ENCODE assay signal across 8 cellular contexts in the genomic region with DNA sequence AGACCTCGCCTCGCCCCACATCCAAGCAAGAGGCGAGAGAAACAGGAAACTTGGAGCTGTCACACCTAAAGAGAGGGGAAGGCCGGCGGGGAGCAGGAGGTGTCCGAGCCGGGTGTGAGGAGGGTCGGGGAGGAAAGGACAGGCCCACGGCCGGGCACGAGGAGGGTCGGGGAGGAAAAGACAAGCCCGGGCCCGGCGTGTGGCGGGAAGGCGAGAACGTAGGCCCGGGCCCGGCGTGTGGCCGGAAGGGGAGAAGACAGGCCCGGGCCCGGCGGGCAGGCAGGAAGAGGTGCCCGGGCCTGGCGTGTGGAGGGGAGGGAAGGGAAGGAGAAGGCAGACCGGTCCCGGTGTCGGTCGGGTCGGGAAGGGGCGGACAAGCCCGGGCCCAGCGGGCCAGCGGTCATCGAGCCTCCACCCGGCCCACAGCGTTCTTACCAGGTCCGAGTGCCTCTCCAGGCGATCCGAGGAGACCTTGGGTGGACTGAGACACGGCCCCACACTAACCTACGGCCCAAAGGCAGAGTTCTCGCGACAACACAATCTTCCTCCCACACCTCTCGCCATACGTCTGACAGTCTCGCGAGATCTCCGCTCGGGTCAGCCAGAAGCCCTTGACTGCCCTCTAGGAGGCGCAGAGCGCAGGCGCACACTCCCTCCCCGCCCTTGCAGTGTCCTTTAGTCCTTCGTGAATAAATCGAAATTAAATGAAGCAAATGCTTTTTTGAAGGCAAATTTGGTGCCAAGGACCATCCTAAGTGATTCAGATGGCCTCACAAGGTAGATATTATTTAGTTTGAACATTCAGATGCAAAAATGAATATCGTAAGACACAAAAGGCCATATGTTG. TPM values are rescaled to one million over a fixed set of nuclear protein-coding genes. Genes with fewer than 3 reads are reported as not detected.
DNase-seq lines count a peak whose midpoint lies in the region; ATAC-seq and TF ChIP-seq lines count a peak whose summit lies in the region.

A gene (minus strand): TSS at position 533 of the 847 bp plus-strand sequence. CDS start 13,943 bp downstream, outside the sequence.

- H3K27ac ChIP-seq in C4-2B (peak within 1 kb of the TSS; percentile 88), liver (ENCODE audit: low read depth in 1 of 2, low read length in 2 of 2) (peak within 1 kb of the TSS; percentile 90 to 91)

- peak within 1 kb of the TSS; percentile 81 to 85 (median 84) for H3K4me3 ChIP-seq in liver (ENCODE audit: low read depth in 1 of 3, low read length in 3 of 3)

- ATAC-seq in GM19351 (IDR thresholded peaks at IDR 0.05; ENCODE audit: unreplicated experiment) (peak; percentile 95), HG03521 (IDR thresholded peaks at IDR 0.05; ENCODE audit: unreplicated experiment) (peak; percentile 95)

- H3K27me3 ChIP-seq in liver (ENCODE audit: control insufficient read depth in 4 of 4, insufficient read depth in 4 of 4, low read length in 3 of 4) = no peaks in the 10 kb centered on the region

- TF ChIP-seq CTCF in C4-2B (conservative IDR thresholded peaks at IDR 0.05) (peak; percentile 84), liver (IDR thresholded peaks at IDR 0.05; ENCODE audit: low read depth, low read length, missing input control) (peak; percentile 75)

- peak; percentile 59 to 64 for TF ChIP-seq RAD21 in liver (IDR thresholded peaks at IDR 0.05)

- H3K9ac ChIP-seq in liver (ENCODE audit: low read depth in 1 of 2, low read length in 2 of 2) = peak within 1 kb of the TSS; percentile 63 to 98

- WGBS in liver = under 1% methylated on average over 59 of the region's 59 CpGs

- H3K36me3 ChIP-seq in liver (ENCODE audit: control insufficient read depth in 4 of 4, insufficient read depth in 3 of 4, low read depth in 1 of 4, low read length in 3 of 4) = no peaks in the 10 kb centered on the region

- H3K9me3 ChIP-seq in liver (ENCODE audit: control insufficient read depth in 4 of 4, low read length in 3 of 4) = no peaks in the 10 kb centered on the region

- H3K4me1 ChIP-seq in liver (ENCODE audit: control insufficient read depth in 4 of 4, insufficient read depth in 4 of 4, low read length in 3 of 4) = peaks cover 7 to 67% (median 48%) of the 10 kb centered on the region in 4 donors

- DNase-seq in NCI-H69 (lab: John Stamatoyannopoulos, UW) (peak; percentile 93), dermis blood vessel endothelial cell (peak; percentile 100)
- DNase-seq in activated CD4-positive, alpha-beta T cell treated with anti-CD3 and anti-CD28 coated beads, Interleukin-2, amount 50 U/mL, for 24 hours (ENCODE audit: low read depth in 1 of 2, low spot score in 1 of 2) = peak; percentile 84 to 96
- DNase-seq in stimulated activated CD4-positive, alpha-beta T cell treated with anti-CD3 and anti-CD28 coated beads, Interleukin-4, amount 100 ng/mL, for 24 hours = peak; percentile 97

TF ChIP-seq in liver, 16 proteins besides CTCF, POLR2A, EP300 and RAD21:
- TF ChIP-seq, protein P1, sequence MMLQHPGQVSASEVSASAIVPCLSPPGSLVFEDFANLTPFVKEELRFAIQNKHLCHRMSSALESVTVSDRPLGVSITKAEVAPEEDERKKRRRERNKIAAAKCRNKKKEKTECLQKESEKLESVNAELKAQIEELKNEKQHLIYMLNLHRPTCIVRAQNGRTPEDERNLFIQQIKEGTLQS (IDR thresholded peaks at IDR 0.05) = no peak
- TF ChIP-seq, protein P2, sequence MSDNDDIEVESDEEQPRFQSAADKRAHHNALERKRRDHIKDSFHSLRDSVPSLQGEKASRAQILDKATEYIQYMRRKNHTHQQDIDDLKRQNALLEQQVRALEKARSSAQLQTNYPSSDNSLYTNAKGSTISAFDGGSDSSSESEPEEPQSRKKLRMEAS (IDR thresholded peaks at IDR 0.05) = peak; percentile 7
- TF ChIP-seq EGR1 (IDR thresholded peaks at IDR 0.05; ENCODE audit: low read depth in 2 of 2) (peak in 1 of 2 donors; percentile 33), NR2F2 (IDR thresholded peaks at IDR 0.05) (peak; percentile 76), GABPA (IDR thresholded peaks at IDR 0.05 in 1 of 2, conservative IDR thresholded peaks at IDR 0.05 in 1 of 2) (peak in 1 of 2 donors; percentile 19), HNF4A (conservative IDR thresholded peaks at IDR 0.05) (peak; percentile 26 to 46), HNF4G (IDR thresholded peaks at IDR 0.05) (no peak), FOXA2 (IDR thresholded peaks at IDR 0.05) (no peak), RXRA (IDR thresholded peaks at IDR 0.05) (peak; percentile 75 to 79), YY1 (IDR thresholded peaks at IDR 0.05) (no peak), JUND (IDR thresholded peaks at IDR 0.05) (no peak), FOXA1 (IDR thresholded peaks at IDR 0.05) (no peak), TAF1 (conservative IDR thresholded peaks at IDR 0.05) (peak; percentile 57), SP1 (IDR thresholded peaks at IDR 0.05) (peak; percentile 63)
- TF ChIP-seq, protein P3, sequence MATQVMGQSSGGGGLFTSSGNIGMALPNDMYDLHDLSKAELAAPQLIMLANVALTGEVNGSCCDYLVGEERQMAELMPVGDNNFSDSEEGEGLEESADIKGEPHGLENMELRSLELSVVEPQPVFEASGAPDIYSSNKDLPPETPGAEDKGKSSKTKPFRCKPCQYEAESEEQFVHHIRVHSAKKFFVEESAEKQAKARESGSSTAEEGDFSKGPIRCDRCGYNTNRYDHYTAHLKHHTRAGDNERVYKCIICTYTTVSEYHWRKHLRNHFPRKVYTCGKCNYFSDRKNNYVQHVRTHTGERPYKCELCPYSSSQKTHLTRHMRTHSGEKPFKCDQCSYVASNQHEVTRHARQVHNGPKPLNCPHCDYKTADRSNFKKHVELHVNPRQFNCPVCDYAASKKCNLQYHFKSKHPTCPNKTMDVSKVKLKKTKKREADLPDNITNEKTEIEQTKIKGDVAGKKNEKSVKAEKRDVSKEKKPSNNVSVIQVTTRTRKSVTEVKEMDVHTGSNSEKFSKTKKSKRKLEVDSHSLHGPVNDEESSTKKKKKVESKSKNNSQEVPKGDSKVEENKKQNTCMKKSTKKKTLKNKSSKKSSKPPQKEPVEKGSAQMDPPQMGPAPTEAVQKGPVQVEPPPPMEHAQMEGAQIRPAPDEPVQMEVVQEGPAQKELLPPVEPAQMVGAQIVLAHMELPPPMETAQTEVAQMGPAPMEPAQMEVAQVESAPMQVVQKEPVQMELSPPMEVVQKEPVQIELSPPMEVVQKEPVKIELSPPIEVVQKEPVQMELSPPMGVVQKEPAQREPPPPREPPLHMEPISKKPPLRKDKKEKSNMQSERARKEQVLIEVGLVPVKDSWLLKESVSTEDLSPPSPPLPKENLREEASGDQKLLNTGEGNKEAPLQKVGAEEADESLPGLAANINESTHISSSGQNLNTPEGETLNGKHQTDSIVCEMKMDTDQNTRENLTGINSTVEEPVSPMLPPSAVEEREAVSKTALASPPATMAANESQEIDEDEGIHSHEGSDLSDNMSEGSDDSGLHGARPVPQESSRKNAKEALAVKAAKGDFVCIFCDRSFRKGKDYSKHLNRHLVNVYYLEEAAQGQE (IDR thresholded peaks at IDR 0.05) = peak; percentile 82
- TF ChIP-seq, protein P4, sequence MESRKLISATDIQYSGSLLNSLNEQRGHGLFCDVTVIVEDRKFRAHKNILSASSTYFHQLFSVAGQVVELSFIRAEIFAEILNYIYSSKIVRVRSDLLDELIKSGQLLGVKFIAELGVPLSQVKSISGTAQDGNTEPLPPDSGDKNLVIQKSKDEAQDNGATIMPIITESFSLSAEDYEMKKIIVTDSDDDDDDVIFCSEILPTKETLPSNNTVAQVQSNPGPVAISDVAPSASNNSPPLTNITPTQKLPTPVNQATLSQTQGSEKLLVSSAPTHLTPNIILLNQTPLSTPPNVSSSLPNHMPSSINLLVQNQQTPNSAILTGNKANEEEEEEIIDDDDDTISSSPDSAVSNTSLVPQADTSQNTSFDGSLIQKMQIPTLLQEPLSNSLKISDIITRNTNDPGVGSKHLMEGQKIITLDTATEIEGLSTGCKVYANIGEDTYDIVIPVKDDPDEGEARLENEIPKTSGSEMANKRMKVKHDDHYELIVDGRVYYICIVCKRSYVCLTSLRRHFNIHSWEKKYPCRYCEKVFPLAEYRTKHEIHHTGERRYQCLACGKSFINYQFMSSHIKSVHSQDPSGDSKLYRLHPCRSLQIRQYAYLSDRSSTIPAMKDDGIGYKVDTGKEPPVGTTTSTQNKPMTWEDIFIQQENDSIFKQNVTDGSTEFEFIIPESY (IDR thresholded peaks at IDR 0.05) = peak; percentile 100

RNA-seq across cellular contexts. Expression of the gene that starts here (rescaled TPM):
- total RNA-seq in dermis blood vessel endothelial cell (256 and 296 TPM in 2 replicates), liver (100 to 1,000 TPM; 224 to 746 TPM)
- 100 to 1,000 TPM in 1 of 2 donors, 10 to 100 TPM in 1; 71.9 to 112 TPM for polyA plus RNA-seq in liver

Comparison
In these comparisons a context has a peak if more than half of its experiments do, and no peak if none do; other contexts are left out.
1. Peak in every context shown above with its lines: DNase-seq, ATAC-seq, H3K4me3 ChIP-seq and H3K27ac ChIP-seq.